ENCODE assay signal across 8 cellular contexts in genomic region chr6:98947411-98948292, GRCh38. TPM values are rescaled to one million over a fixed set of nuclear protein-coding genes. Genes with fewer than 3 reads are reported as not detected.
A peak's percentile ranks its signal among the peaks of the same experiment; 100 is the strongest.
DNase-seq lines count a peak whose midpoint lies in the region; ATAC-seq and TF ChIP-seq lines count a peak whose summit lies in the region.

FBXL4 (minus strand) TSS chr6:98947946; CDS start chr6:98926988, 20,958 bp downstream.

- no peaks in the 10 kb centered on the region for H3K36me3 ChIP-seq in mucosa of descending colon (ENCODE audit: low read depth)

- H3K4me3 Mint-ChIP-seq in Calu3 (ENCODE audit: low read depth, unreplicated experiment) = peak within 1 kb of the TSS; percentile 98

- intact Hi-C loops in Calu3 (cut with micrococcal nuclease; ENCODE audit: unreplicated experiment) = loop anchor here (5.0 kb wide), 1 partner anchor 170 kb away; no protein-coding TSS in a partner anchor
- intact Hi-C loops in mucosa of descending colon (cut with DNase I, micrococcal nuclease) = no loop called here

- H3K9me3 ChIP-seq in mucosa of descending colon = no peaks in the 10 kb centered on the region

- peaks cover 8% of the 10 kb centered on the region for H3K9me3 Mint-ChIP-seq in Calu3 (ENCODE audit: low read depth, unreplicated experiment)

- CTCF ChIA-PET in Calu3 (lab: Charles Lee) = interaction anchor here (0.6 to 1.4 kb wide), 2 partner anchors 30 to 167 kb away, joined by 3 to 4 read pairs; no protein-coding TSS in a partner anchor

- H3K4me1 ChIP-seq in mucosa of descending colon (ENCODE audit: low read depth) = peaks cover 19% of the 10 kb centered on the region

- H3K4me3 ChIP-seq in epithelial cell of proximal tubule (ENCODE audit: low read depth, low read length) (peak within 1 kb of the TSS; percentile 85), mucosa of descending colon (peak within 1 kb of the TSS; percentile 69)

- peak; percentile 84 for DNase-seq in Calu3
- DNase-seq in HT1080 (ENCODE audit: low read depth) = peak; percentile 68
- peak; percentile 67 for DNase-seq in OCI-M2 (lab: John Stamatoyannopoulos, UW; ENCODE audit: unreplicated experiment)
- peak; percentile 75 for DNase-seq in activated T-cell treated with anti-CD3 and anti-CD28 coated beads for 24 hours (ENCODE audit: low read depth)
- no peak for DNase-seq in epithelial cell of proximal tubule (ENCODE audit: low read depth)
- DNase-seq in mucosa of descending colon = peak; percentile 89 to 92 (median 90)
- peak; percentile 51 to 64 for DNase-seq in stimulated activated CD8-positive, alpha-beta memory T cell treated with anti-CD3 and anti-CD28 coated beads, Interleukin-4, amount 100 ng/mL, for 4 hours (ENCODE audit: low read depth in 2 of 2, low spot score in 1 of 2)

- peaks cover 14% of the 10 kb centered on the region for H3K36me3 Mint-ChIP-seq in Calu3 (ENCODE audit: insufficient read depth, unreplicated experiment)

- no TSS peak for BruUV-seq in Calu3 (replicated peaks; lab: Mats Ljungman, UMichigan)

- H3K27me3 Mint-ChIP-seq in Calu3 (ENCODE audit: unreplicated experiment) = no peaks in the 10 kb centered on the region

- no peak for TF ChIP-seq CTCF in Calu3 (IDR thresholded peaks at IDR 0.05; ENCODE audit: unreplicated experiment)
- TF ChIP-seq CTCF in epithelial cell of proximal tubule (conservative IDR thresholded peaks at IDR 0.05; ENCODE audit: low read depth, low read length) = no peak
- no peak for TF ChIP-seq CTCF in mucosa of descending colon (IDR thresholded peaks at IDR 0.05)

- peak; percentile 85 for ATAC-seq in GM21360 (IDR thresholded peaks at IDR 0.05; ENCODE audit: unreplicated experiment)
- peak; percentile 95 for ATAC-seq in mucosa of descending colon

- H3K4me1 Mint-ChIP-seq in Calu3 (ENCODE audit: low read depth, unreplicated experiment) = peaks cover 20% of the 10 kb centered on the region

- peak within 1 kb of the TSS; percentile 87 for H3K27ac Mint-ChIP-seq in Calu3 (ENCODE audit: unreplicated experiment)

RNA-seq across cellular contexts. Expression of gene FBXL4, which starts in this region (rescaled TPM):
- total RNA-seq in Calu3 (2022) = 11.5 and 13.1 TPM in 2 replicates
- total RNA-seq in HT1080 (2014; rRNA removed; shearing (Covaris generic)) = 10.7 and 15.7 TPM in 2 replicates
- 16.9 and 21.4 TPM in 2 replicates for polyA plus RNA-seq in HT1080 (2015; cell fraction: cytosol; rRNA removed)
- polyA plus RNA-seq in HT1080 (2015; cell fraction: nucleus; rRNA removed) = 19.8 and 21.5 TPM in 2 replicates
- 10.6 and 13.1 TPM in 2 replicates for total RNA-seq in epithelial cell of proximal tubule
- total RNA-seq in mucosa of descending colon = 10 to 100 TPM; 13.2 to 23.8 (median 22.5) TPM
